ENCODE assay signal across 1 cellular context in genomic region chr4:1012031-1012739, GRCh38.
TF ChIP-seq lines count a peak whose summit lies in the region.

No MANE protein-coding gene starts in this region.

TF ChIP-seq in HEK293, 187 proteins besides CTCF, POLR2A, EP300 and RAD21 (continued from another document):
- TF ChIP-seq, protein P1, sequence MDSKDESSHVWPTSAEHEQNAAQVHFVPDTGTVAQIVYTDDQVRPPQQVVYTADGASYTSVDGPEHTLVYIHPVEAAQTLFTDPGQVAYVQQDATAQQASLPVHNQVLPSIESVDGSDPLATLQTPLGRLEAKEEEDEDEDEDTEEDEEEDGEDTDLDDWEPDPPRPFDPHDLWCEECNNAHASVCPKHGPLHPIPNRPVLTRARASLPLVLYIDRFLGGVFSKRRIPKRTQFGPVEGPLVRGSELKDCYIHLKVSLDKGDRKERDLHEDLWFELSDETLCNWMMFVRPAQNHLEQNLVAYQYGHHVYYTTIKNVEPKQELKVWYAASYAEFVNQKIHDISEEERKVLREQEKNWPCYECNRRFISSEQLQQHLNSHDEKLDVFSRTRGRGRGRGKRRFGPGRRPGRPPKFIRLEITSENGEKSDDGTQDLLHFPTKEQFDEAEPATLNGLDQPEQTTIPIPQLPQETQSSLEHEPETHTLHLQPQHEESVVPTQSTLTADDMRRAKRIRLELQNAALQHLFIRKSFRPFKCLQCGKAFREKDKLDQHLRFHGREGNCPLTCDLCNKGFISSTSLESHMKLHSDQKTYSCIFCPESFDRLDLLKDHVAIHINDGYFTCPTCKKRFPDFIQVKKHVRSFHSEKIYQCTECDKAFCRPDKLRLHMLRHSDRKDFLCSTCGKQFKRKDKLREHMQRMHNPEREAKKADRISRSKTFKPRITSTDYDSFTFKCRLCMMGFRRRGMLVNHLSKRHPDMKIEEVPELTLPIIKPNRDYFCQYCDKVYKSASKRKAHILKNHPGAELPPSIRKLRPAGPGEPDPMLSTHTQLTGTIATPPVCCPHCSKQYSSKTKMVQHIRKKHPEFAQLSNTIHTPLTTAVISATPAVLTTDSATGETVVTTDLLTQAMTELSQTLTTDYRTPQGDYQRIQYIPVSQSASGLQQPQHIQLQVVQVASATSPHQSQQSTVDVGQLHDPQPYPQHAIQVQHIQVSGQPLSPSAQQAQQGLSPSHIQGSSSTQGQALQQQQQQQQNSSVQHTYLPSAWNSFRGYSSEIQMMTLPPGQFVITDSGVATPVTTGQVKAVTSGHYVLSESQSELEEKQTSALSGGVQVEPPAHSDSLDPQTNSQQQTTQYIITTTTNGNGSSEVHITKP (tag by site-specific recombination; IDR thresholded peaks at IDR 0.05): no peak
